8 cellular contexts compared by ENCODE assay signal in genomic region chr17:72560303-72561247, GRCh38.
DNase-seq lines count a peak whose midpoint lies in the region; ATAC-seq and TF ChIP-seq lines count a peak whose summit lies in the region.

No MANE protein-coding gene starts in this region.

- POLR2A ChIA-PET in HEK293T (lab: Yijun Ruan, JAX), result interaction anchor here (0.6 to 1.3 kb wide), 3 partner anchors 31 to 159 kb away, joined by 3 to 4 read pairs (median 3); no protein-coding TSS in a partner anchor

- H3K4me1 Mint-ChIP-seq in T-helper 2 cell treated with Interferon-gamma antibody and Interleukin-4, amounts not matched to agents 5 μg/mL and 100 μg/mL, for 36 hours (ENCODE audit: low read depth), result no peaks in the 10 kb centered on the region

- no peaks in the 10 kb centered on the region for H3K27me3 ChIP-seq in body of pancreas

- H3K9me3 Mint-ChIP-seq in T-helper 2 cell treated with Interferon-gamma antibody and Interleukin-4, amounts not matched to agents 5 μg/mL and 100 μg/mL, for 36 hours, result no peaks in the 10 kb centered on the region

- H3K4me1 ChIP-seq in body of pancreas, result peaks cover 13% of the 10 kb centered on the region

- intact Hi-C loops in body of pancreas (cut with DNase I), result loop anchor here (10.0 kb wide), 1 partner anchor 134 kb away; no protein-coding TSS in a partner anchor

- no peak overlapping the region for H3K4me3 Mint-ChIP-seq in T-helper 2 cell treated with Interferon-gamma antibody and Interleukin-4, amounts not matched to agents 5 μg/mL and 100 μg/mL, for 36 hours

- WGBS in body of pancreas, 2 donors, result 24 to 37% methylated on average over 21 to 24 of the region's 24 CpGs

- DNase-seq in GDM1 (lab: John Stamatoyannopoulos, UW) (peak; percentile 33), HEK293T (ENCODE audit: extremely low spot score) (peak; percentile 84), NCI-H1694 treated with DMSO at 0.1 percent for 48 hours (lab: John Stamatoyannopoulos, UW) (peak; percentile 59), body of pancreas (peak; percentile 65 to 79 (median 74)), iris pigment epithelial cell (ENCODE audit: low read depth) (peak; percentile 39)
- peak; percentile 15 for DNase-seq in T-helper 2 cell treated with Interferon-gamma antibody and Interleukin-4, amounts not matched to agents 5 μg/mL and 100 μg/mL, for 36 hours (ENCODE audit: low spot score)
- peak; percentile 30 to 33 for DNase-seq in stimulated activated CD4-positive, alpha-beta T cell treated with anti-CD3 and anti-CD28 coated beads, Interleukin-2, amount 100 ng/mL, for 48 hours

- peak; percentile 61 to 86 (median 83) for TF ChIP-seq CTCF in body of pancreas (IDR thresholded peaks at IDR 0.05)

- no peak for TF ChIP-seq POLR2A in body of pancreas (IDR thresholded peaks at IDR 0.05)

- CTCF ChIA-PET in HEK293T (lab: Yijun Ruan, JAX), result interaction anchor here (0.5 to 3.6 kb wide), 21 partner anchors 14 to 811 kb away, joined by 3 to 36 read pairs (median 3); partner anchors contain the start of gene COG1

- no peaks in the 10 kb centered on the region for H3K27me3 Mint-ChIP-seq in T-helper 2 cell treated with Interferon-gamma antibody and Interleukin-4, amounts not matched to agents 5 μg/mL and 100 μg/mL, for 36 hours (ENCODE audit: low read depth)

- no peaks in the 10 kb centered on the region for H3K36me3 ChIP-seq in body of pancreas (replicated peaks in 1 of 2; ENCODE audit: insufficient read depth in 1 of 2, low read depth in 2 of 2)

- H3K27ac Mint-ChIP-seq in T-helper 2 cell treated with Interferon-gamma antibody and Interleukin-4, amounts not matched to agents 5 μg/mL and 100 μg/mL, for 36 hours, result no peak overlapping the region

- no peaks in the 10 kb centered on the region for H3K36me3 Mint-ChIP-seq in T-helper 2 cell treated with Interferon-gamma antibody and Interleukin-4, amounts not matched to agents 5 μg/mL and 100 μg/mL, for 36 hours (ENCODE audit: low read depth)

- H3K4me3 ChIP-seq in body of pancreas, result no peak overlapping the region

- H3K27ac ChIP-seq in body of pancreas, result peak overlapping the region in 1 of 4 donors; percentile 34

- ATAC-seq in body of pancreas (peak; percentile 73), GM19452 (IDR thresholded peaks at IDR 0.05; ENCODE audit: unreplicated experiment) (no peak)

- H3K9me3 ChIP-seq in body of pancreas, result no peaks in the 10 kb centered on the region

TF ChIP-seq in HEK293T, 16 proteins besides CTCF, POLR2A, EP300 and RAD21:
- no peak for TF ChIP-seq ARNT (IDR thresholded peaks at IDR 0.05)
- no peak for TF ChIP-seq SP1 (IDR thresholded peaks at IDR 0.05)
- no peak for TF ChIP-seq TARDBP (IDR thresholded peaks at IDR 0.05)
- TF ChIP-seq FOXK2 (IDR thresholded peaks at IDR 0.05), result no peak
- no peak for TF ChIP-seq CTBP1 (IDR thresholded peaks at IDR 0.05; ENCODE audit: borderline replicate concordance)
- no peak for TF ChIP-seq FOXM1 (IDR thresholded peaks at IDR 0.05; ENCODE audit: borderline replicate concordance)
- TF ChIP-seq ELF4 (IDR thresholded peaks at IDR 0.05), result no peak
- no peak for TF ChIP-seq BHLHE40 (IDR thresholded peaks at IDR 0.05; ENCODE audit: borderline replicate concordance)
- TF ChIP-seq HDGF (IDR thresholded peaks at IDR 0.05; ENCODE audit: borderline replicate concordance), result no peak
- TF ChIP-seq FOXA1 (IDR thresholded peaks at IDR 0.05), result no peak

Comparison
In these comparisons a context has a peak if more than half of its experiments do, and no peak if none do; other contexts are left out.
1. DNase-seq: peak in every context shown above with its lines; median percentile 84 in HEK293T; 74 in body of pancreas; 59 in NCI-H1694 treated with DMSO at 0.1 percent for 48 hours; 39 in iris pigment epithelial cell; 33 in GDM1; 32 in stimulated activated CD4-positive, alpha-beta T cell treated with anti-CD3 and anti-CD28 coated beads, Interleukin-2, amount 100 ng/mL, for 48 hours; 15 in T-helper 2 cell treated with Interferon-gamma antibody and Interleukin-4, amounts not matched to agents 5 μg/mL and 100 μg/mL, for 36 hours.